8 cellular contexts compared by ENCODE assay signal in the genomic region with DNA sequence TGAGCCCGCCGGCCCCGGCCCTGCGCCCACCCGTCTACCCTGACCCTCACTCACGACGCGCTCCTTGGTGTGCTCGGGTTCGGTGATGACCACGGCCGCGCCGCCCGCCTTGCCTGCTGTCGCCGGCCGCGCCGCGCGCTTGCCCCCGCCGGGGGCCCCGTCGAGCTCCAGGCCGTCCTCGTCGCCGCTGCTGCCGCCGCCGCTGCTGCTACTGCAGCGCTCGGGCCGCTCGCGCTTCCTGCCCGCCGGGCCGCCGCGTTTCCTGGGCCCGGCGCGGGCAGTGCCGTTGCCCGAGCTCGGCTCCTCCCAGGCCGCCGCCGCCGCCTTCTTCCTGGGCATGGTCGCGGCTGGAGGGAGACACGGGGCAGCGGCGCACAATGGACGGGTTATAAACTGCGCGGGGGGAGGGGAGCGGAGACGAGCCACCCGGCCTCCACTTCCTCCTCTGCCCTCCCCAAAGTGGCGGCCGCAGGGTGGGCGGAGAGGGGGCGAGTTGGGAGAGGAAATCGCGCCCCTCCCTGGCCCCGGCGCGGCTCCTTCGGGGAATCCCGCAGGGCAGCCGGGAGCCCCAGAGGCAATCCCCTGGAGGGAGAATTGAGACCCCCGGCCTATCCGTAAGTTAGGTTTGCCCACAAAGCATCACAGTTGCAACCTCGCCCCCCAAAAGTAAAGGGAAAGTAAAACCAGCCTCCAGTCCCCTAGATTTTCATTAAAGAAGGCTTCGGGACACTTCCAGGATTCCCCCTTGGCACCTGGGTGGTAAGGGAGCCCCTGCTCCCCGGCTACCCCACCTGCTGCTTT. TPM values are rescaled to one million over a fixed set of nuclear protein-coding genes. Genes with fewer than 3 reads are reported as not detected.
DNase-seq lines count a peak whose midpoint lies in the region; ATAC-seq, FAIRE-seq and TF ChIP-seq lines count a peak whose summit lies in the region.

No MANE protein-coding gene starts in this region.

- H3K14ac ChIP-seq in H1 (ENCODE audit: insufficient read length) (no peak overlapping the region), mesenchymal stem cell (ENCODE audit: low read length in 2 of 2) (peak overlapping the region in 1 of 2 experiments; percentile 78)

- no peak for FAIRE-seq in H1 (lab: Jason Lieb, UNC)

- H2BK120ac ChIP-seq in H1 (replicated peaks; ENCODE audit: low read depth, low read length) (no peak overlapping the region), mesenchymal stem cell (ENCODE audit: low read depth, low read length) (peak overlapping the region; percentile 83)

- H3K9ac ChIP-seq in H1 (replicated peaks in 1 of 4; ENCODE audit: extremely low read depth in 1 of 4, low read depth in 3 of 4, low read length in 3 of 4), result peak overlapping the region; percentile 91 to 100 (median 94)
- H3K9ac ChIP-seq in mesenchymal stem cell (ENCODE audit: low read length), result peak overlapping the region; percentile 94

- H3K9me3 ChIP-seq in H1 (ENCODE audit: insufficient read depth in 2 of 2, low read depth in 1 of 2, low read length in 1 of 2) (no peaks in the 10 kb centered on the region), mesenchymal stem cell (ENCODE audit: control insufficient read depth, low read length) (no peaks in the 10 kb centered on the region)

- peaks cover 0 to 46% (median 9%) of the 10 kb centered on the region in 4 experiments; a peak in 6 of 8 replicates for H3K36me3 ChIP-seq in H1 (ENCODE audit: control insufficient read depth in 2 of 4, insufficient read depth in 4 of 4, low read length in 3 of 4)
- H3K36me3 ChIP-seq in mesenchymal stem cell (ENCODE audit: control insufficient read depth in 1 of 2, insufficient read depth in 2 of 2, low read depth in 1 of 2, low read length in 2 of 2), result peaks cover 18 to 20% of the 10 kb centered on the region in 2 experiments

- TF ChIP-seq EP300 in H1 (IDR thresholded peaks at IDR 0.05; ENCODE audit: borderline replicate concordance in 1 of 2, low read depth in 2 of 2, low read length in 2 of 2), result no peak

- no peak overlapping the region for H2BK15ac ChIP-seq in H1 (ENCODE audit: low read length)
- peak overlapping the region; percentile 57 for H2BK15ac ChIP-seq in mesenchymal stem cell (ENCODE audit: low read depth, poor library complexity, severe bottlenecking)

- H4K91ac ChIP-seq in H1 (replicated peaks; ENCODE audit: insufficient read length, low read length) (peak overlapping the region; percentile 68), mesenchymal stem cell (ENCODE audit: low read length) (peak overlapping the region; percentile 90)

- no peak overlapping the region for H2BK20ac ChIP-seq in H1 (ENCODE audit: low read length)

- no peak for TF ChIP-seq RAD21 in H1 (IDR thresholded peaks at IDR 0.05 in 1 of 2, conservative IDR thresholded peaks at IDR 0.05 in 1 of 2; ENCODE audit: low read depth in 2 of 2, low read length in 2 of 2)

- H3K79me1 ChIP-seq in H1 (ENCODE audit: low read depth, low read length), result peaks cover 12% of the 10 kb centered on the region
- H3K79me1 ChIP-seq in mesenchymal stem cell (replicated peaks; ENCODE audit: low read length, poor library complexity, severe bottlenecking), result peaks cover 4% of the 10 kb centered on the region

- H3K4me3 ChIP-seq in H1 (ENCODE audit: extremely low read depth in 1 of 4, insufficient read depth in 2 of 4, low read depth in 3 of 4, low read length in 4 of 4) (peak overlapping the region; percentile 83 to 98 (median 90)), mesenchymal stem cell (ENCODE audit: insufficient read depth in 1 of 2, low read depth in 1 of 2, low read length in 2 of 2) (peak overlapping the region; percentile 93)

- H2AK5ac ChIP-seq in H1 (ENCODE audit: low read depth, low read length) (no peak overlapping the region), mesenchymal stem cell (ENCODE audit: low read length, severe bottlenecking) (no peak overlapping the region)

- H3K4me2 ChIP-seq in H1 (ENCODE audit: insufficient read depth in 1 of 2, low read depth in 2 of 2, low read length in 2 of 2) (peak overlapping the region; percentile 66 to 93), mesenchymal stem cell (ENCODE audit: low read length, poor library complexity, severe bottlenecking) (peak overlapping the region; percentile 99)

- H3K23ac ChIP-seq in H1 (ENCODE audit: insufficient read length) (no peak overlapping the region), mesenchymal stem cell (ENCODE audit: low read length in 2 of 2) (peak overlapping the region; percentile 73 to 92)

- H3K4ac ChIP-seq in H1 (replicated peaks; ENCODE audit: insufficient read length, low read depth, low read length), result peak overlapping the region; percentile 21
- H3K4ac ChIP-seq in mesenchymal stem cell (ENCODE audit: low read depth in 1 of 2, low read length in 2 of 2), result peak overlapping the region; percentile 84 to 85

- H2AFZ ChIP-seq in H1 (ENCODE audit: low read length) (no peak overlapping the region), mesenchymal stem cell (ENCODE audit: low read depth, low read length) (peak overlapping the region; percentile 81)

- H3K27me3 ChIP-seq in H1 (replicated peaks in 1 of 4; ENCODE audit: control insufficient read depth in 3 of 4, extremely low read depth in 1 of 4, insufficient read depth in 3 of 4, low read length in 3 of 4) (peaks cover 0 to 6% (median 4%) of the 10 kb centered on the region in 4 experiments; a peak in 4 of 7 replicates), mesenchymal stem cell (ENCODE audit: control insufficient read depth in 1 of 2, insufficient read depth in 1 of 2, low read length in 2 of 2) (no peaks in the 10 kb centered on the region)

- 1% methylated on average over 32 of the region's 81 CpGs; no CpG with 5 or more reads in 1 of the 2 experiments for WGBS in H1 (ENCODE audit: extremely low coverage in 1 of 2, insufficient coverage in 1 of 2, insufficient read length in 1 of 2, insufficient replicate concordance in 2 of 2, low coverage in 1 of 2, low lambda C conversion rate in 2 of 2, missing lambda C conversion rate in 1 of 2), 2 experiments
- WGBS in mesenchymal stem cell, result under 1% methylated on average over 69 of the region's 81 CpGs

- peak overlapping the region; percentile 93; the same call in 1 of the 2 replicates for H4K8ac ChIP-seq in H1 (ENCODE audit: extremely low read depth, insufficient read depth, low read length)
- H4K8ac ChIP-seq in mesenchymal stem cell (ENCODE audit: low read length), result peak overlapping the region; percentile 88

- no peak for TF ChIP-seq CTCF in H1 (IDR thresholded peaks at IDR 0.05; ENCODE audit: control extremely low read depth in 1 of 3, insufficient read depth in 1 of 3, low read depth in 1 of 3, low read length in 3 of 3)

- peak; percentile 43 for ATAC-seq in HG02943 (IDR thresholded peaks at IDR 0.05; ENCODE audit: low read depth, unreplicated experiment)

- H3K23me2 ChIP-seq in H1 (ENCODE audit: low read depth, low read length), result peaks cover 23% of the 10 kb centered on the region

- 0 out of 2 replicates have a peak overlapping the region, but pooled peaks have one; percentile 3 for H2BK12ac ChIP-seq in H1 (ENCODE audit: low read depth, low read length)
- H2BK12ac ChIP-seq in mesenchymal stem cell (ENCODE audit: low read length in 2 of 2), result peak overlapping the region in 1 of 2 experiments; percentile 10

- POLR2A ChIA-PET in H1 (lab: Charles Lee; ENCODE audit: partially characterized antibody), result interaction anchor here (0.6 to 12.4 kb wide), 22 partner anchors 8 to 198 kb away, joined by 3 to 155 read pairs (median 6); no protein-coding TSS in a partner anchor

- CTCF ChIA-PET in H1 (lab: Charles Lee; ENCODE audit: partially characterized antibody), result interaction anchor here (0.6 to 3.2 kb wide), 6 partner anchors 12 to 37 kb away, joined by 3 to 20 read pairs (median 6); no protein-coding TSS in a partner anchor

- H4K20me1 ChIP-seq in H1 (replicated peaks in 1 of 2; ENCODE audit: control insufficient read depth in 1 of 2, insufficient read depth in 2 of 2, low read length in 2 of 2), result peaks cover 6 to 19% of the 10 kb centered on the region in 2 experiments

- H3K79me2 ChIP-seq in H1 (ENCODE audit: control insufficient read depth in 1 of 2, insufficient read depth in 2 of 2, low read length in 2 of 2), result peaks cover 31 to 59% of the 10 kb centered on the region in 2 experiments

- TF ChIP-seq POLR2A in GM15510 (IDR thresholded peaks at IDR 0.05; ENCODE audit: borderline replicate concordance, extremely low read depth, insufficient read length), result peak; percentile 67
- peak; percentile 42 to 88 for TF ChIP-seq POLR2A in H1 (IDR thresholded peaks at IDR 0.05; ENCODE audit: control extremely low read depth in 1 of 2, low read depth in 2 of 2, low read length in 2 of 2)

- DNase-seq in NCI-H69 (lab: John Stamatoyannopoulos, UW), result peak; percentile 83
- peak; percentile 93 for DNase-seq in activated CD8-positive, alpha-beta memory T cell treated with anti-CD3 and anti-CD28 coated beads for 24 hours
- DNase-seq in H1 (ENCODE audit: low read depth in 1 of 2, low spot score in 2 of 2), result peak in 1 of 2 experiments; percentile 77
- DNase-seq in mesenchymal stem cell, result peak; percentile 71
- peak; percentile 14 for DNase-seq in stimulated activated CD8-positive, alpha-beta memory T cell treated with anti-CD3 and anti-CD28 coated beads, Interleukin-15, amount 100 ng/mL, for 1 hour (ENCODE audit: low read depth)
- DNase-seq in HPDE6-E6E7 (ENCODE audit: extremely low spot score), result no peak

- H3K27ac ChIP-seq in H1 (ENCODE audit: low read depth, low read length), result peak overlapping the region; percentile 94
- H3K27ac ChIP-seq in mesenchymal stem cell (ENCODE audit: low read length, poor library complexity, severe bottlenecking), result peak overlapping the region; percentile 90

- H3K56ac ChIP-seq in H1 (replicated peaks; ENCODE audit: insufficient read length, low read depth, low read length), result peak overlapping the region; percentile 86

- H4K5ac ChIP-seq in H1 (ENCODE audit: insufficient read length, low read depth, low read length), result peak overlapping the region; percentile 59

- H2BK5ac ChIP-seq in H1 (ENCODE audit: low read depth, low read length), result peak overlapping the region; percentile 81
- peak overlapping the region; percentile 87 for H2BK5ac ChIP-seq in mesenchymal stem cell (ENCODE audit: low read depth, low read length, poor library complexity, severe bottlenecking)

- peaks cover 32 to 50% (median 46%) of the 10 kb centered on the region in 4 experiments for H3K4me1 ChIP-seq in H1 (replicated peaks in 1 of 4; ENCODE audit: control insufficient read depth in 3 of 4, insufficient read depth in 4 of 4, low read length in 3 of 4)
- H3K4me1 ChIP-seq in mesenchymal stem cell (ENCODE audit: control insufficient read depth, insufficient read depth, low read depth, low read length), result peaks cover 21% of the 10 kb centered on the region

- H3K18ac ChIP-seq in H1 (ENCODE audit: extremely low read depth, low read length), result peak overlapping the region; percentile 86
- peak overlapping the region; percentile 89 to 98 for H3K18ac ChIP-seq in mesenchymal stem cell (ENCODE audit: low read depth in 1 of 2, low read length in 2 of 2)

RNA-seq across cellular contexts. Expression of gene RCC2, which starts 1.1 kb away (rescaled TPM):
- 454 and 455 TPM in 2 replicates for total RNA-seq in H1 (2021; fragmentation: NEBNext Ultra II Directional; extraction: Animal tissue kit (Norgen Biotek cat#: 25700))
- 229 and 389 TPM in 2 replicates for polyA plus RNA-seq in H1 (2011; rRNA removed)
- 208 TPM for polyA plus RNA-seq in H1 (2011; cell fraction: cytosol; rRNA removed)
- 390 TPM for polyA plus RNA-seq in H1 (2011; cell fraction: nucleus; rRNA removed)
- polyA plus RNA-seq in H1 (2012, experiment 1 of 2), result 308 to 381 TPM (median 333 TPM) in 4 replicates
- 197 TPM for polyA plus RNA-seq in H1 (2012, experiment 2 of 2)
- 230 TPM for polyA plus RNA-seq in H1 (2013, experiment 1 of 2)
- polyA plus RNA-seq in H1 (2013, experiment 2 of 2), result 221 TPM
- polyA minus RNA-seq in H1 (2011; rRNA and poly(A)+ RNA removed), result 172 and 251 TPM in 2 replicates
- 193 TPM for polyA minus RNA-seq in H1 (2011; cell fraction: cytosol; rRNA and poly(A)+ RNA removed)
- 82.4 TPM for polyA minus RNA-seq in H1 (2011; cell fraction: nucleus; rRNA and poly(A)+ RNA removed)
- polyA plus RNA-seq in mesenchymal stem cell (2013, experiment 1 of 2), result 40.7 TPM
- 39.8 TPM for polyA plus RNA-seq in mesenchymal stem cell (2013, experiment 2 of 2)
